Comparison of ENCODE assay signal across 9 cellular contexts in the genomic region with DNA sequence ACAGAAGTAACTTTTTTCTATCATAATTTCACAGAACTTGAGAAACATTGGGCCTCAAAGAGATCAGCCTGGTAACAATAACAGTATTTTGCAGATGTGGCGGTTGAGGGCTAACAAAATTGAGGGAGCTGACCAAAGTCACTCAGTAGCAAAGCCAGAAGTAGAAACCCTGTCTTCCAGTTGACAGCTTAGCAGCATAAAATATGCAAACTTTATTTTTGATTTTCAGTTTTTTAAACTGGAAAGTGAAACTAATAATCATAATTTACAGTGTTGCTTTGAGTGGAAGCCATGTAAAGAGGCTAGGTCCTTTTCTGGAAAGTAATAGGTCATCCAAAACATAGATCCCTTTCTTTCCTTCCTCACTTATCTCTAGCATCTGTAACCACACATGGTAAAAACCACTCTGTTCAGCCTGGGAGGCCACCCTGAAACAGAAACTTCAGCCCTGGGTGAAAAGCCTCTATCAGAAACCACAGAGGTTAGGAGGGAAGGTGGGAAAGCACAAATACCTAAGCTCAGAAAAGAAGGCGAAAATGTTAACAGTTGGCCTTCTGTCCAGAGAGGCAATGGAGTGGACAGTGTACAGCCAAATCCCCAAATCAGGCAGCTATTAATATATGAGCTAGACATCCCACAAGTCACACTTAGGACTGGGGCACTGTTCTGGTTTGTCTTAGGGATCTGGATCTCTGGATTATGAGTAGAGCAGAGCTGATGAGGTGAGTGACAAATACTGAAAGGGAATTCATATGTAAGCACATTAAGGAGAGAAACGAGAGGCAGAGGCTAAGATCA.
DNase-seq lines count a peak whose midpoint lies in the region; ATAC-seq lines count a peak whose summit lies in the region.
"Had no signal": no experiment of that assay in that cellular context is flagged by ENCODE, and none has a peak within 500 bp of the region (broad histone marks: within the 10 kb centered on the region; RNA-seq: fewer than 3 reads in every experiment).

No MANE protein-coding gene starts in this region.

- H3K36me3 Mint-ChIP-seq in activated naive CD8-positive, alpha-beta T cell treated with anti-CD3 and anti-CD28 coated beads for 36 hours, result peaks cover 1% of the 10 kb centered on the region

- H3K27ac Mint-ChIP-seq in activated naive CD8-positive, alpha-beta T cell treated with anti-CD3 and anti-CD28 coated beads for 36 hours, result no peak overlapping the region
- H3K27ac Mint-ChIP-seq: T-helper 2 cell treated with Interferon-gamma antibody and Interleukin-4, amounts not matched to agents 5 μg/mL and 100 μg/mL, for 36 hours had no signal

- H3K9me3 Mint-ChIP-seq in activated naive CD8-positive, alpha-beta T cell treated with anti-CD3 and anti-CD28 coated beads for 36 hours, result peaks cover 4% of the 10 kb centered on the region
- H3K9me3 Mint-ChIP-seq: T-helper 2 cell treated with Interferon-gamma antibody and Interleukin-4, amounts not matched to agents 5 μg/mL and 100 μg/mL, for 36 hours had no signal

- peaks cover 7% of the 10 kb centered on the region for H3K4me1 Mint-ChIP-seq in activated naive CD8-positive, alpha-beta T cell treated with anti-CD3 and anti-CD28 coated beads for 36 hours

- ATAC-seq in GM19455 (IDR thresholded peaks at IDR 0.05; ENCODE audit: unreplicated experiment), result peak; percentile 85
- peak; percentile 79 for ATAC-seq in HG03095 (IDR thresholded peaks at IDR 0.05; ENCODE audit: unreplicated experiment)
- ATAC-seq in left lobe of liver, result no peak

- DNase-seq in Daoy (ENCODE audit: low read depth), result peak; percentile 38
- DNase-seq in activated naive CD8-positive, alpha-beta T cell treated with anti-CD3 and anti-CD28 coated beads for 36 hours, result peak; percentile 2
- DNase-seq in AG20443 (ENCODE audit: low spot score), result no peak
- no peak for DNase-seq in NCI-H1105 (lab: John Stamatoyannopoulos, UW)
- no peak for DNase-seq in NCI-H2196 (lab: John Stamatoyannopoulos, UW; ENCODE audit: unreplicated experiment)
- DNase-seq in left lobe of liver (ENCODE audit: low spot score), result no peak

- no peaks in the 10 kb centered on the region for H3K27me3 Mint-ChIP-seq in activated naive CD8-positive, alpha-beta T cell treated with anti-CD3 and anti-CD28 coated beads for 36 hours

- no peak overlapping the region for H3K4me3 Mint-ChIP-seq in activated naive CD8-positive, alpha-beta T cell treated with anti-CD3 and anti-CD28 coated beads for 36 hours
- H3K4me3 Mint-ChIP-seq: T-helper 2 cell treated with Interferon-gamma antibody and Interleukin-4, amounts not matched to agents 5 μg/mL and 100 μg/mL, for 36 hours had no signal

Comparison
In these comparisons a context has a peak if more than half of its experiments do, and no peak if none do; other contexts are left out.
1. DNase-seq: peak in Daoy (single experiment) and activated naive CD8-positive, alpha-beta T cell treated with anti-CD3 and anti-CD28 coated beads for 36 hours (single experiment); none in AG20443 (single experiment), NCI-H1105 (single experiment), NCI-H2196 (single experiment) and left lobe of liver (single experiment).